In genomic region chr14:34700622-34701130, GRCh38 we compare ENCODE assay signal across 18 cellular contexts. TPM values are rescaled to one million over a fixed set of nuclear protein-coding genes. Genes with fewer than 3 reads are reported as not detected.
DNase-seq lines count a peak whose midpoint lies in the region; ATAC-seq and TF ChIP-seq lines count a peak whose summit lies in the region.
"Had no signal": no experiment of that assay in that cellular context is flagged by ENCODE, and none has a peak within 500 bp of the region (broad histone marks: within the 10 kb centered on the region; RNA-seq: fewer than 3 reads in every experiment).

No MANE protein-coding gene starts in this region.

- H3K36me3 ChIP-seq in IMR-90 (ENCODE audit: control insufficient read depth, insufficient read depth, low read length): no peaks in the 10 kb centered on the region
- no peaks in the 10 kb centered on the region for H3K36me3 ChIP-seq in smooth muscle cell (ENCODE audit: low read depth)
- H3K36me3 ChIP-seq in Peyer's patch: no peaks in the 10 kb centered on the region
- H3K36me3 ChIP-seq: ascending aorta, colonic mucosa had no signal

- no peaks in the 10 kb centered on the region for H3K36me3 Mint-ChIP-seq in activated CD8-positive, alpha-beta T cell treated with anti-CD3 and anti-CD28 coated beads, Interleukin-2, amount 10 ng/mL, durations not matched to agents 7 days and 5 days (ENCODE audit: low read depth)
- H3K36me3 Mint-ChIP-seq: naive B cell had no signal

- no peak overlapping the region for H3K9ac ChIP-seq in IMR-90 (ENCODE audit: low read depth, low read length)
- H3K9ac ChIP-seq in smooth muscle cell (ENCODE audit: low read depth): no peak overlapping the region

- TF ChIP-seq CTCF in IMR-90 (conservative IDR thresholded peaks at IDR 0.05; ENCODE audit: low read depth, low read length) (no peak), foreskin keratinocyte (conservative IDR thresholded peaks at IDR 0.05) (no peak), smooth muscle cell (IDR thresholded peaks at IDR 0.05; ENCODE audit: borderline replicate concordance, insufficient read depth, poor library complexity, severe bottlenecking) (no peak), Peyer's patch (IDR thresholded peaks at IDR 0.05) (no peak)

- no peak overlapping the region for H2AFZ ChIP-seq in IMR-90 (replicated peaks; ENCODE audit: low read length, poor library complexity)
- H2AFZ ChIP-seq in smooth muscle cell (ENCODE audit: low read depth): no peak overlapping the region

- DNase-seq in IMR-90 (no peak), foreskin keratinocyte (no peak), smooth muscle cell (lab: John Stamatoyannopoulos, UW; ENCODE audit: unreplicated experiment) (no peak), Peyer's patch (no peak)
- DNase-seq in activated CD8-positive, alpha-beta T cell treated with anti-CD3 and anti-CD28 coated beads, Interleukin-2, amount 10 ng/mL, durations not matched to agents 7 days and 5 days: no peak
- DNase-seq: activated CD4-positive, alpha-beta T cell treated with anti-CD3 and anti-CD28 coated beads for 1 hour; activated gamma-delta T cell treated with Interleukin-2 at 50 U/mL for 16 hours; colonic mucosa; H7; naive B cell; NCI-H1436 had no signal

- H3F3A ChIP-seq in smooth muscle cell (ENCODE audit: low read depth): peaks cover 13% of the 10 kb centered on the region

- peaks cover 2% of the 10 kb centered on the region; the same call in 1 of the 2 replicates for H3K9me1 ChIP-seq in IMR-90 (ENCODE audit: insufficient read depth, low read length)

- H3K4me1 ChIP-seq in IMR-90 (ENCODE audit: control insufficient read depth, insufficient read depth, low read length) (peaks cover 3% of the 10 kb centered on the region), foreskin keratinocyte (peaks cover 19% of the 10 kb centered on the region), smooth muscle cell (ENCODE audit: low read depth) (peaks cover 6% of the 10 kb centered on the region), Peyer's patch (no peaks in the 10 kb centered on the region)
- H3K4me1 ChIP-seq: ascending aorta, colonic mucosa had no signal

- peak overlapping the region; percentile 69 for H3K4me2 ChIP-seq in IMR-90 (ENCODE audit: low read depth, low read length)
- peak overlapping the region; percentile 50 for H3K4me2 ChIP-seq in smooth muscle cell

- TF ChIP-seq POLR2A in IMR-90 (IDR thresholded peaks at IDR 0.05; ENCODE audit: low read depth, low read length) (no peak), Peyer's patch (IDR thresholded peaks at IDR 0.05) (no peak)

- 0 out of 3 replicates have a peak overlapping the region, but pooled peaks have one; percentile 47 for H2BK15ac ChIP-seq in IMR-90 (ENCODE audit: low read depth, low read length)

- no peaks in the 10 kb centered on the region for H3K9me3 Mint-ChIP-seq in activated CD8-positive, alpha-beta T cell treated with anti-CD3 and anti-CD28 coated beads, Interleukin-2, amount 10 ng/mL, durations not matched to agents 7 days and 5 days (ENCODE audit: insufficient read depth)
- H3K9me3 Mint-ChIP-seq: naive B cell; T-helper 2 cell treated with Interferon-gamma antibody and Interleukin-4, amounts not matched to agents 5 μg/mL and 100 μg/mL, for 36 hours had no signal

- H4K5ac ChIP-seq in IMR-90 (ENCODE audit: low read depth, low read length): peak overlapping the region; percentile 45; the same call in 1 of the 2 replicates

- no peak overlapping the region for H3K4me3 Mint-ChIP-seq in activated CD8-positive, alpha-beta T cell treated with anti-CD3 and anti-CD28 coated beads, Interleukin-2, amount 10 ng/mL, durations not matched to agents 7 days and 5 days
- H3K4me3 Mint-ChIP-seq: naive B cell; T-helper 2 cell treated with Interferon-gamma antibody and Interleukin-4, amounts not matched to agents 5 μg/mL and 100 μg/mL, for 36 hours had no signal

- H3K14ac ChIP-seq in IMR-90 (replicated peaks; ENCODE audit: low read depth, low read length): no peak overlapping the region

- WGBS in IMR-90 (ENCODE audit: extremely low coverage in 2 of 2, insufficient read length in 1 of 2), 2 experiments: no CpG with 5 or more reads among the region's 1 CpG
- 90% methylated on average over 1 of the region's 1 CpG for WGBS in smooth muscle cell (ENCODE audit: low lambda C conversion rate)

- peak overlapping the region; percentile 91 for H2BK5ac ChIP-seq in IMR-90 (ENCODE audit: low read depth, low read length, poor library complexity, severe bottlenecking)

- in situ Hi-C loops in IMR-90 (cut with MboI; ENCODE audit: low sequenced_read_pairs): no loop called here

- H4K20me1 ChIP-seq in IMR-90 (ENCODE audit: insufficient read depth, low read length) (peaks cover 5% of the 10 kb centered on the region; the same call in 1 of the 2 replicates), smooth muscle cell (ENCODE audit: low read depth) (no peaks in the 10 kb centered on the region)

- H3K4me3 ChIP-seq in IMR-90 (ENCODE audit: insufficient read depth, low read depth, low read length) (no peak overlapping the region), smooth muscle cell (no peak overlapping the region), Peyer's patch (no peak overlapping the region)
- H3K4me3 ChIP-seq: ascending aorta, colonic mucosa had no signal

- intact Hi-C loops in IMR-90 (cut with micrococcal nuclease): no loop called here

- CTCF ChIA-PET in IMR-90 (lab: Yijun Ruan, JAX): no interaction called here
- CTCF ChIA-PET in activated CD8-positive, alpha-beta T cell treated with anti-CD3 and anti-CD28 coated beads, Interleukin-2, amount 10 ng/mL, durations not matched to agents 7 days and 5 days (lab: Charles Lee): interaction anchor here (1.0 to 1.8 kb wide), 4 partner anchors 10 to 30 kb away, joined by 3 to 9 read pairs (median 4); no protein-coding TSS in a partner anchor

- peak overlapping the region; percentile 20; the same call in 1 of the 2 replicates for H3K18ac ChIP-seq in IMR-90 (ENCODE audit: low read depth, low read length)

- H3K9me3 ChIP-seq in IMR-90 (ENCODE audit: control insufficient read depth, insufficient read depth, low read length) (no peaks in the 10 kb centered on the region), smooth muscle cell (replicated peaks; ENCODE audit: low read depth) (no peaks in the 10 kb centered on the region), Peyer's patch (no peaks in the 10 kb centered on the region)
- H3K9me3 ChIP-seq: ascending aorta, colonic mucosa had no signal

- H3K56ac ChIP-seq in IMR-90 (ENCODE audit: extremely low read depth, insufficient read depth, low read length): no peak overlapping the region

- peaks cover 0 to under 1% of the 10 kb centered on the region in 2 experiments; a peak in 1 of 4 replicates for H3K79me1 ChIP-seq in IMR-90 (ENCODE audit: low read depth in 1 of 2, low read length in 2 of 2)

- no peaks in the 10 kb centered on the region for H3K27me3 ChIP-seq in IMR-90 (ENCODE audit: control insufficient read depth, insufficient read depth, low read length)
- H3K27me3 ChIP-seq in foreskin keratinocyte: no peaks in the 10 kb centered on the region
- no peaks in the 10 kb centered on the region for H3K27me3 ChIP-seq in smooth muscle cell (ENCODE audit: low read depth)
- H3K27me3 ChIP-seq in Peyer's patch: no peaks in the 10 kb centered on the region
- H3K27me3 ChIP-seq: ascending aorta, colonic mucosa had no signal

- TF ChIP-seq RAD21 in IMR-90 (IDR thresholded peaks at IDR 0.05; ENCODE audit: low read length): no peak

- no peak overlapping the region for H3K23ac ChIP-seq in IMR-90 (ENCODE audit: low read depth, low read length)

- H2BK20ac ChIP-seq in IMR-90 (ENCODE audit: low read depth, low read length): peak overlapping the region; percentile 12; the same call in 1 of the 2 replicates

- H3K27ac Mint-ChIP-seq in activated CD8-positive, alpha-beta T cell treated with anti-CD3 and anti-CD28 coated beads, Interleukin-2, amount 10 ng/mL, durations not matched to agents 7 days and 5 days: no peak overlapping the region
- H3K27ac Mint-ChIP-seq: progenitor cell of endocrine pancreas; T-helper 2 cell treated with Interferon-gamma antibody and Interleukin-4, amounts not matched to agents 5 μg/mL and 100 μg/mL, for 36 hours had no signal

- H2BK120ac ChIP-seq in IMR-90 (ENCODE audit: low read depth, low read length): peak overlapping the region; percentile 27; the same call in 1 of the 2 replicates

- H3K4ac ChIP-seq in IMR-90 (ENCODE audit: low read depth, low read length): peak overlapping the region; percentile 4; the same call in 1 of the 2 replicates

- dilution Hi-C loops in IMR-90 (cut with HindIII; ENCODE audit: low sequenced_read_pairs, unreplicated experiment): no loop called here

- H4K91ac ChIP-seq in IMR-90 (ENCODE audit: insufficient read depth, low read depth, low read length): no peak overlapping the region

- no peaks in the 10 kb centered on the region for H3K4me1 Mint-ChIP-seq in activated CD8-positive, alpha-beta T cell treated with anti-CD3 and anti-CD28 coated beads, Interleukin-2, amount 10 ng/mL, durations not matched to agents 7 days and 5 days (ENCODE audit: low read depth)
- H3K4me1 Mint-ChIP-seq: naive B cell had no signal

- POLR2A ChIA-PET in IMR-90 (lab: Charles Lee; ENCODE audit: unreplicated experiment): interaction anchor here (0.5 to 1.8 kb wide), 3 partner anchors 10 to 46 kb away, joined by 5 to 8 read pairs (median 7); no protein-coding TSS in a partner anchor
- POLR2A ChIA-PET in activated CD8-positive, alpha-beta T cell treated with anti-CD3 and anti-CD28 coated beads, Interleukin-2, amount 10 ng/mL, durations not matched to agents 7 days and 5 days (lab: Charles Lee): interaction anchor here (0.6 to 1.5 kb wide), 2 partner anchors 13 to 22 kb away, joined by 3 read pairs; no protein-coding TSS in a partner anchor

- ATAC-seq in IMR-90 (ENCODE audit: low read depth) (peak; percentile 25; the same call in 1 of the 2 replicates), SK-N-SH treated with all-trans-retinoic acid at 6 μM for 48 hours (peak; percentile 54), foreskin keratinocyte (no peak), HG03521 (IDR thresholded peaks at IDR 0.05; ENCODE audit: unreplicated experiment) (no peak), HG02798 (IDR thresholded peaks at IDR 0.05; ENCODE audit: poor library complexity, unreplicated experiment) (no peak)
- no peak for ATAC-seq in activated CD8-positive, alpha-beta T cell treated with anti-CD3 and anti-CD28 coated beads, Interleukin-2, amount 10 ng/mL, durations not matched to agents 7 days and 5 days
- ATAC-seq: Right ventricle myocardium inferior had no signal

- no peak overlapping the region for H2AK9ac ChIP-seq in IMR-90 (replicated peaks; ENCODE audit: low read depth, low read length, poor library complexity)

- H3K27ac ChIP-seq in IMR-90 (ENCODE audit: insufficient read depth, low read length): 0 out of 2 replicates have a peak overlapping the region, but pooled peaks have one; percentile 37
- H3K27ac ChIP-seq in foreskin keratinocyte: peak overlapping the region; percentile 65
- peak overlapping the region; percentile 88 for H3K27ac ChIP-seq in smooth muscle cell (ENCODE audit: low read depth)
- no peak overlapping the region for H3K27ac ChIP-seq in Peyer's patch
- H3K27ac ChIP-seq: ascending aorta, colonic mucosa had no signal

- H4K8ac ChIP-seq in IMR-90 (ENCODE audit: low read depth in 2 of 2, low read length in 2 of 2): peak overlapping the region in 1 of 2 experiments; percentile 32; a peak in 2 of 4 replicates

- no peak overlapping the region; the same call in 1 of the 2 replicates for H2AK5ac ChIP-seq in IMR-90 (ENCODE audit: low read depth, low read length)

- no peaks in the 10 kb centered on the region for H3K79me2 ChIP-seq in smooth muscle cell (ENCODE audit: low read depth)

- H3K27me3 Mint-ChIP-seq in activated CD8-positive, alpha-beta T cell treated with anti-CD3 and anti-CD28 coated beads, Interleukin-2, amount 10 ng/mL, durations not matched to agents 7 days and 5 days (ENCODE audit: low read depth): no peaks in the 10 kb centered on the region
- H3K27me3 Mint-ChIP-seq: naive B cell, progenitor cell of endocrine pancreas had no signal

- BruUV-seq in IMR-90 (replicated peaks; lab: Mats Ljungman, UMichigan): no TSS peak

RNA-seq across cellular contexts. Expression of gene CFL2, which starts 13.7 kb away (rescaled TPM):
- total RNA-seq in IMR-90 (2012; rRNA removed) (151 and 187 TPM in 2 replicates), foreskin keratinocyte (28.5 and 38.2 TPM in 2 replicates), smooth muscle cell (64.5 and 71.9 TPM in 2 replicates), Peyer's patch (10 to 100 TPM in 3 of 4 donors, 1 to 10 TPM in 1; 5.2 to 15.8 (median 11.5) TPM)
- polyA plus RNA-seq in IMR-90 (2012; rRNA removed) (75.1 and 106 TPM in 2 replicates), foreskin keratinocyte (24.5 and 32.9 TPM in 2 replicates), smooth muscle cell (60.8 and 71.7 TPM in 2 replicates)
- 12.7 and 19.1 TPM in 2 replicates for polyA plus RNA-seq in IMR-90 (2012; cell fraction: cytosol; rRNA removed)
- polyA plus RNA-seq in IMR-90 (2012; cell fraction: nucleus; rRNA removed; ENCODE audit: low replicate concordance): 2.4 and 28.7 TPM in 2 replicates
- 1 to 10 TPM; 6.7 to 7.1 TPM for total RNA-seq in activated CD8-positive, alpha-beta T cell treated with anti-CD3 and anti-CD28 coated beads, Interleukin-2, amount 10 ng/mL, durations not matched to agents 7 days and 5 days

Comparison
In these comparisons a context has a peak if more than half of its experiments do, and no peak if none do; other contexts are left out.
1. ATAC-seq: peak in IMR-90 (single experiment) and SK-N-SH treated with all-trans-retinoic acid at 6 μM for 48 hours (single experiment); none in foreskin keratinocyte (single experiment), HG03521 (single experiment), activated CD8-positive, alpha-beta T cell treated with anti-CD3 and anti-CD28 coated beads, Interleukin-2, amount 10 ng/mL, durations not matched to agents 7 days and 5 days (single experiment) and HG02798 (single experiment).
2. H3K27ac ChIP-seq: peak in IMR-90 (single experiment), foreskin keratinocyte (single experiment) and smooth muscle cell (single experiment); none in Peyer's patch (0 of 4).